Comparison of ENCODE assay signal across 2 cellular contexts in the genomic region with DNA sequence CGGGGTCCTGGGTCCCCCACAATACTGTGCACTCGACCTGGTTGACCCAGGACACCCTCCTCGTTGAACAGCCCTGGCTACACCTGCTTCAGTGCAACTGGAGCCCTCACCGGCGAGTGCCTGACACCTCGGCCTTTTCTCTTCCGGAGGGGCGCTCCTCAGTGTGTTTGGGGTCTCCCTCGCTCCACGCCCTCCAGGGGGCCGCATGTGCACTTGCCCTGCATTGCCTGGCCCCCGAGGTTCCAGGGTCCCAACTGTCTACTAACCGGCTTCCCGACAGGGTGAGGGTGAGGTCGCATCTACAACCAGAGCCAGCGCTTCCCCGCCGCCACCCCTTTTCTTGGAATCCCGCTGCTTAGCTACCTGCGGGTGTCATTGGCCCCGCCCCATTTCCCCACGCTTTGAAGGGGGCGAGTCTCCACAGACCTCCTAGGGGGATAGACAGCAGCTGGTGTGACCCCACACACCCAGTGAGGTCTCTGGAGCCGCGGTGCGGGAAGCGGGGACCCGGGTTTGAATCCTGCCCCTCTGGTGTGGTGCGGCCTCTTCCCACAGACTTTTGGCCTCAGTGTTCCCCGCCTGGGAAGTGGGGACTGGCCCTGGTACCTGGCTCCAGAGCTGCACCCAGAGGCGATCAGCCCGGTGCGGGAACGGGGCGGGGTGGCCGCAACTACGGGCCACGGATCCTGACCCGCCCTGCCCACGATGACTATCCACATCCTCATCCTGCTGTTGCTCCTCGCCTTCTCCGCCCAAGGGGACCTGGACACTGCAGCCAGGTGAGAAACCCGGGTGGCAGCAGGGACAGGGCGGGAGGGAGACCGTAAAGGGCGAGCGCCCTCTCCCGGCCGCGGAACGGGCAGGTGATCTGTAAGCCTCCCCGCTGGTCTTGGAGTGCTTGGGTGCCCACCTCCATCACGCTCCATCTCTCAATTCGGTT.
A peak's percentile ranks its signal among the peaks of the same experiment; 100 is the strongest.
TF ChIP-seq lines count a peak whose summit lies in the region.

A gene with protein sequence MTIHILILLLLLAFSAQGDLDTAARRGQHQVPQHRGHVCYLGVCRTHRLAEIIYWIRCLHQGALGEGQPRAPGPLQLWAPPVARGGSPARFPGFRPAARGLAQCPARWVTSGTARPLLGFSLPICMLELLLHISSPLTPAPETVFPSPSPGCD (plus strand): TSS at position 462 of the 940 bp plus-strand sequence. CDS start 244 bp downstream, at position 706.

TF ChIP-seq in GM23338, 12 proteins besides CTCF, POLR2A, EP300 and RAD21 (continued from another document):
- peak; percentile 50 for TF ChIP-seq POLR2AphosphoS5 (IDR thresholded peaks at IDR 0.05; ENCODE audit: low read depth)
- no peak for TF ChIP-seq CREB1 (CRISPR knock-in tag; IDR thresholded peaks at IDR 0.05; ENCODE audit: low read depth)

TF ChIP-seq in SK-N-SH, 30 proteins besides CTCF, POLR2A, EP300 and RAD21 (continued from another document):
- TF ChIP-seq GABPA (IDR thresholded peaks at IDR 0.05; ENCODE audit: low read depth), result no peak
- TF ChIP-seq, protein P1, sequence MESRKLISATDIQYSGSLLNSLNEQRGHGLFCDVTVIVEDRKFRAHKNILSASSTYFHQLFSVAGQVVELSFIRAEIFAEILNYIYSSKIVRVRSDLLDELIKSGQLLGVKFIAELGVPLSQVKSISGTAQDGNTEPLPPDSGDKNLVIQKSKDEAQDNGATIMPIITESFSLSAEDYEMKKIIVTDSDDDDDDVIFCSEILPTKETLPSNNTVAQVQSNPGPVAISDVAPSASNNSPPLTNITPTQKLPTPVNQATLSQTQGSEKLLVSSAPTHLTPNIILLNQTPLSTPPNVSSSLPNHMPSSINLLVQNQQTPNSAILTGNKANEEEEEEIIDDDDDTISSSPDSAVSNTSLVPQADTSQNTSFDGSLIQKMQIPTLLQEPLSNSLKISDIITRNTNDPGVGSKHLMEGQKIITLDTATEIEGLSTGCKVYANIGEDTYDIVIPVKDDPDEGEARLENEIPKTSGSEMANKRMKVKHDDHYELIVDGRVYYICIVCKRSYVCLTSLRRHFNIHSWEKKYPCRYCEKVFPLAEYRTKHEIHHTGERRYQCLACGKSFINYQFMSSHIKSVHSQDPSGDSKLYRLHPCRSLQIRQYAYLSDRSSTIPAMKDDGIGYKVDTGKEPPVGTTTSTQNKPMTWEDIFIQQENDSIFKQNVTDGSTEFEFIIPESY (IDR thresholded peaks at IDR 0.05; ENCODE audit: borderline replicate concordance, low read depth), result no peak
- TF ChIP-seq FOSL2 (IDR thresholded peaks at IDR 0.05; ENCODE audit: borderline replicate concordance, low read depth), result no peak
- TF ChIP-seq NRF1 (IDR thresholded peaks at IDR 0.05; ENCODE audit: low read depth, low read length), result no peak
- TF ChIP-seq, protein P2, sequence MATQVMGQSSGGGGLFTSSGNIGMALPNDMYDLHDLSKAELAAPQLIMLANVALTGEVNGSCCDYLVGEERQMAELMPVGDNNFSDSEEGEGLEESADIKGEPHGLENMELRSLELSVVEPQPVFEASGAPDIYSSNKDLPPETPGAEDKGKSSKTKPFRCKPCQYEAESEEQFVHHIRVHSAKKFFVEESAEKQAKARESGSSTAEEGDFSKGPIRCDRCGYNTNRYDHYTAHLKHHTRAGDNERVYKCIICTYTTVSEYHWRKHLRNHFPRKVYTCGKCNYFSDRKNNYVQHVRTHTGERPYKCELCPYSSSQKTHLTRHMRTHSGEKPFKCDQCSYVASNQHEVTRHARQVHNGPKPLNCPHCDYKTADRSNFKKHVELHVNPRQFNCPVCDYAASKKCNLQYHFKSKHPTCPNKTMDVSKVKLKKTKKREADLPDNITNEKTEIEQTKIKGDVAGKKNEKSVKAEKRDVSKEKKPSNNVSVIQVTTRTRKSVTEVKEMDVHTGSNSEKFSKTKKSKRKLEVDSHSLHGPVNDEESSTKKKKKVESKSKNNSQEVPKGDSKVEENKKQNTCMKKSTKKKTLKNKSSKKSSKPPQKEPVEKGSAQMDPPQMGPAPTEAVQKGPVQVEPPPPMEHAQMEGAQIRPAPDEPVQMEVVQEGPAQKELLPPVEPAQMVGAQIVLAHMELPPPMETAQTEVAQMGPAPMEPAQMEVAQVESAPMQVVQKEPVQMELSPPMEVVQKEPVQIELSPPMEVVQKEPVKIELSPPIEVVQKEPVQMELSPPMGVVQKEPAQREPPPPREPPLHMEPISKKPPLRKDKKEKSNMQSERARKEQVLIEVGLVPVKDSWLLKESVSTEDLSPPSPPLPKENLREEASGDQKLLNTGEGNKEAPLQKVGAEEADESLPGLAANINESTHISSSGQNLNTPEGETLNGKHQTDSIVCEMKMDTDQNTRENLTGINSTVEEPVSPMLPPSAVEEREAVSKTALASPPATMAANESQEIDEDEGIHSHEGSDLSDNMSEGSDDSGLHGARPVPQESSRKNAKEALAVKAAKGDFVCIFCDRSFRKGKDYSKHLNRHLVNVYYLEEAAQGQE (IDR thresholded peaks at IDR 0.05; ENCODE audit: low read depth, low read length), result no peak
- no peak for TF ChIP-seq ELF1 (IDR thresholded peaks at IDR 0.05)
- TF ChIP-seq SMC3 (IDR thresholded peaks at IDR 0.05; ENCODE audit: low read depth, low read length), result 0 out of 2 replicates have a peak, but pooled peaks have one; percentile 23
- TF ChIP-seq YY1 (IDR thresholded peaks at IDR 0.05; ENCODE audit: low read depth), result no peak
- TF ChIP-seq JUND (IDR thresholded peaks at IDR 0.05), result no peak
- TF ChIP-seq, protein P3, sequence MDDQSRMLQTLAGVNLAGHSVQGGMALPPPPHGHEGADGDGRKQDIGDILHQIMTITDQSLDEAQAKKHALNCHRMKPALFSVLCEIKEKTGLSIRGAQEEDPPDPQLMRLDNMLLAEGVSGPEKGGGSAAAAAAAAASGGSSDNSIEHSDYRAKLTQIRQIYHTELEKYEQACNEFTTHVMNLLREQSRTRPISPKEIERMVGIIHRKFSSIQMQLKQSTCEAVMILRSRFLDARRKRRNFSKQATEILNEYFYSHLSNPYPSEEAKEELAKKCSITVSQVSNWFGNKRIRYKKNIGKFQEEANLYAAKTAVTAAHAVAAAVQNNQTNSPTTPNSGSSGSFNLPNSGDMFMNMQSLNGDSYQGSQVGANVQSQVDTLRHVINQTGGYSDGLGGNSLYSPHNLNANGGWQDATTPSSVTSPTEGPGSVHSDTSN (IDR thresholded peaks at IDR 0.05), result no peak
- TF ChIP-seq, protein P4, sequence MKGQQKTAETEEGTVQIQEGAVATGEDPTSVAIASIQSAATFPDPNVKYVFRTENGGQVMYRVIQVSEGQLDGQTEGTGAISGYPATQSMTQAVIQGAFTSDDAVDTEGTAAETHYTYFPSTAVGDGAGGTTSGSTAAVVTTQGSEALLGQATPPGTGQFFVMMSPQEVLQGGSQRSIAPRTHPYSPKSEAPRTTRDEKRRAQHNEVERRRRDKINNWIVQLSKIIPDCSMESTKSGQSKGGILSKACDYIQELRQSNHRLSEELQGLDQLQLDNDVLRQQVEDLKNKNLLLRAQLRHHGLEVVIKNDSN (IDR thresholded peaks at IDR 0.05; ENCODE audit: borderline replicate concordance, low read depth), result no peak
- TF ChIP-seq MXI1 (IDR thresholded peaks at IDR 0.05; ENCODE audit: low read depth, low read length), result peak; percentile 53; the same call in 1 of the 2 replicates
- TF ChIP-seq RCOR1 (IDR thresholded peaks at IDR 0.05; ENCODE audit: low read length), result no peak
- TF ChIP-seq TAF1 (IDR thresholded peaks at IDR 0.05; ENCODE audit: borderline replicate concordance, low read depth, low read length), result no peak
- TF ChIP-seq GATA2 (CRISPR knock-in tag; IDR thresholded peaks at IDR 0.05), result no peak
- TF ChIP-seq EZH2phosphoT487 (IDR thresholded peaks at IDR 0.05; ENCODE audit: borderline replicate concordance, low read depth), result no peak
- no peak for TF ChIP-seq RXRA (IDR thresholded peaks at IDR 0.05; ENCODE audit: borderline replicate concordance, low read depth)
- TF ChIP-seq MEF2A (IDR thresholded peaks at IDR 0.05; ENCODE audit: borderline replicate concordance, low read depth), result no peak
- TF ChIP-seq RFX5 (IDR thresholded peaks at IDR 0.05; ENCODE audit: low read length), result no peak
- no peak for TF ChIP-seq NFIC (IDR thresholded peaks at IDR 0.05; ENCODE audit: borderline replicate concordance)
- TF ChIP-seq, protein P5, sequence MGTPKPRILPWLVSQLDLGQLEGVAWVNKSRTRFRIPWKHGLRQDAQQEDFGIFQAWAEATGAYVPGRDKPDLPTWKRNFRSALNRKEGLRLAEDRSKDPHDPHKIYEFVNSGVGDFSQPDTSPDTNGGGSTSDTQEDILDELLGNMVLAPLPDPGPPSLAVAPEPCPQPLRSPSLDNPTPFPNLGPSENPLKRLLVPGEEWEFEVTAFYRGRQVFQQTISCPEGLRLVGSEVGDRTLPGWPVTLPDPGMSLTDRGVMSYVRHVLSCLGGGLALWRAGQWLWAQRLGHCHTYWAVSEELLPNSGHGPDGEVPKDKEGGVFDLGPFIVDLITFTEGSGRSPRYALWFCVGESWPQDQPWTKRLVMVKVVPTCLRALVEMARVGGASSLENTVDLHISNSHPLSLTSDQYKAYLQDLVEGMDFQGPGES (IDR thresholded peaks at IDR 0.05; ENCODE audit: low read depth, low read length), result no peak
- TF ChIP-seq TCF12 (IDR thresholded peaks at IDR 0.05), result no peak
- TF ChIP-seq, protein P6, sequence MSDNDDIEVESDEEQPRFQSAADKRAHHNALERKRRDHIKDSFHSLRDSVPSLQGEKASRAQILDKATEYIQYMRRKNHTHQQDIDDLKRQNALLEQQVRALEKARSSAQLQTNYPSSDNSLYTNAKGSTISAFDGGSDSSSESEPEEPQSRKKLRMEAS (IDR thresholded peaks at IDR 0.05; ENCODE audit: low read depth), result peak; percentile 33; the same call in 1 of the 2 replicates
- no peak for TF ChIP-seq TEAD4 (IDR thresholded peaks at IDR 0.05; ENCODE audit: borderline replicate concordance, insufficient read depth)
- TF ChIP-seq, protein P7, sequence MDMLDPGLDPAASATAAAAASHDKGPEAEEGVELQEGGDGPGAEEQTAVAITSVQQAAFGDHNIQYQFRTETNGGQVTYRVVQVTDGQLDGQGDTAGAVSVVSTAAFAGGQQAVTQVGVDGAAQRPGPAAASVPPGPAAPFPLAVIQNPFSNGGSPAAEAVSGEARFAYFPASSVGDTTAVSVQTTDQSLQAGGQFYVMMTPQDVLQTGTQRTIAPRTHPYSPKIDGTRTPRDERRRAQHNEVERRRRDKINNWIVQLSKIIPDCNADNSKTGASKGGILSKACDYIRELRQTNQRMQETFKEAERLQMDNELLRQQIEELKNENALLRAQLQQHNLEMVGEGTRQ (IDR thresholded peaks at IDR 0.05; ENCODE audit: borderline replicate concordance, low read depth, low read length), result no peak
- no peak for TF ChIP-seq FOXJ3 (CRISPR knock-in tag; IDR thresholded peaks at IDR 0.05)
- no peak for TF ChIP-seq FOXM1 (IDR thresholded peaks at IDR 0.05; ENCODE audit: low read depth)
- TF ChIP-seq POLR2AphosphoS5 (IDR thresholded peaks at IDR 0.05; ENCODE audit: low read depth, low read length), result peak; percentile 12; the same call in 1 of the 2 replicates
- peak; percentile 16 for TF ChIP-seq CHD2 (IDR thresholded peaks at IDR 0.05; ENCODE audit: low read length, partially characterized antibody)
